In the genomic region with DNA sequence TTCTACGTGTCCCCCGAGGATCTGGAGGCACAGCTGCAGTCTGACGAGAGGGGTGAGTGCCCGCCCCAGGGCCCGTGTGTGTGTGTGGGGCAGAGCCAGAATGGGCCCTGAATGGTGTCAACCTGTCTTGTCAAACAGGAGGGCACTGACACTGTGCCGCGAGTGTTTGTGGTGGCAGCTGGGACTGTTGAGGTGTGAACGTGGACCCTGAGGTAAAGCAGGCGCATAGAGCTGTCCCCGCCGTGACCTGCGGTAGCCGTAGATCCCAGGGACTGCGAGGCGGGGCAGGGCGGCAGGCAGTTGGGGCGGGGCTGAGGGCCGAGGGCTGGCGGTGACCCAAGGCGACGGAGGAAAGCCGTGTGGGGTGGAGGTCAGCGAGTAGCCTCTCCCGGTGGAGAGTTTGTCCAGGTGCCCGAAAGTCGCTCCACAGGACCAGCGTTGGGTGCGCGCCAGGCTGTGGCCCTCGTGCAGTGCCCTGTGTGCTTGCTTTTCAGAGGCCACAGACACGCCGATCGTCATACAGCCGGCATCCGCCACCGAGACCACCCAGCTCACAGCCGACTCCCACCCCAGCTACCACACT, we compare ENCODE assay signal across 18 cellular contexts.
"Had no signal": no experiment of that assay in that cellular context is flagged by ENCODE, and none has a peak within 500 bp of the region (broad histone marks: within the 10 kb centered on the region; RNA-seq: fewer than 3 reads in every experiment).

No MANE protein-coding gene starts in this region.

- H3K27ac Mint-ChIP-seq: activated B cell treated with CpG ODN at 0.5 μM for 24 hours; activated CD8-positive, alpha-beta T cell treated with anti-CD3 and anti-CD28 coated beads for 36 hours; activated naive CD8-positive, alpha-beta T cell treated with anti-CD3 and anti-CD28 coated beads, Interleukin-2, amount 10 ng/mL, durations not matched to agents 7 days and 5 days; activated T-cell treated with anti-CD3 and anti-CD28 coated beads, Interleukin-2, amount 50 U/mL, for 72 hours; dendritic cell treated with granulocyte-macrophage colony-stimulating factor and Interleukin-4, amounts not matched to agents 40 ng/mL and 50 ng/mL, for 4 days; nephron had no signal

- H3K9me3 ChIP-seq: breast epithelium, psoas muscle, sigmoid colon, thoracic aorta had no signal

- H3K4me1 Mint-ChIP-seq: activated B cell treated with CpG ODN at 0.5 μM for 24 hours; activated naive CD8-positive, alpha-beta T cell treated with anti-CD3 and anti-CD28 coated beads, Interleukin-2, amount 10 ng/mL, durations not matched to agents 7 days and 5 days had no signal

- H3K9me3 Mint-ChIP-seq: activated B cell treated with CpG ODN at 0.5 μM for 24 hours; activated CD8-positive, alpha-beta T cell treated with anti-CD3 and anti-CD28 coated beads for 36 hours; activated naive CD8-positive, alpha-beta T cell treated with anti-CD3 and anti-CD28 coated beads, Interleukin-2, amount 10 ng/mL, durations not matched to agents 7 days and 5 days; activated T-cell treated with anti-CD3 and anti-CD28 coated beads, Interleukin-2, amount 50 U/mL, for 72 hours; dendritic cell treated with granulocyte-macrophage colony-stimulating factor and Interleukin-4, amounts not matched to agents 40 ng/mL and 50 ng/mL, for 4 days; nephron had no signal

- H3K4me3 ChIP-seq: breast epithelium, psoas muscle, sigmoid colon, thoracic aorta had no signal

- DNase-seq: activated B cell treated with CpG ODN at 0.5 μM for 24 hours; activated CD4-positive, alpha-beta T cell treated with anti-CD3 and anti-CD28 coated beads for 48 hours; activated CD8-positive, alpha-beta T cell treated with anti-CD3 and anti-CD28 coated beads for 36 hours; activated gamma-delta T cell treated with Interleukin-2 at 50 U/mL for 16 hours; activated naive CD8-positive, alpha-beta T cell treated with anti-CD3 and anti-CD28 coated beads, Interleukin-2, amount 10 ng/mL, durations not matched to agents 7 days and 5 days; activated T-cell treated with anti-CD3 and anti-CD28 coated beads, Interleukin-2, amount 50 U/mL, for 72 hours; effector memory CD4-positive, alpha-beta T cell; foreskin melanocyte; head of caudate nucleus; psoas muscle; sigmoid colon; stimulated activated CD4-positive, alpha-beta T cell treated with anti-CD3 and anti-CD28 coated beads, Interleukin-1b, Interleukin-23, amount 100 ng/mL, for 48 hours; T-helper 2 cell had no signal

- ATAC-seq: activated CD8-positive, alpha-beta T cell treated with anti-CD3 and anti-CD28 coated beads for 36 hours; activated T-cell treated with anti-CD3 and anti-CD28 coated beads, Interleukin-2, amount 50 U/mL, for 72 hours had no signal

- H3K4me3 Mint-ChIP-seq: activated B cell treated with CpG ODN at 0.5 μM for 24 hours; activated CD8-positive, alpha-beta T cell treated with anti-CD3 and anti-CD28 coated beads for 36 hours; activated naive CD8-positive, alpha-beta T cell treated with anti-CD3 and anti-CD28 coated beads, Interleukin-2, amount 10 ng/mL, durations not matched to agents 7 days and 5 days; activated T-cell treated with anti-CD3 and anti-CD28 coated beads, Interleukin-2, amount 50 U/mL, for 72 hours; dendritic cell treated with granulocyte-macrophage colony-stimulating factor and Interleukin-4, amounts not matched to agents 40 ng/mL and 50 ng/mL, for 4 days; nephron had no signal

- H3K27ac ChIP-seq: breast epithelium, epithelial cell of prostate, psoas muscle, sigmoid colon, thoracic aorta had no signal

- H3K27me3 ChIP-seq: breast epithelium, sigmoid colon had no signal

- H3K27me3 Mint-ChIP-seq: activated B cell treated with CpG ODN at 0.5 μM for 24 hours; activated CD8-positive, alpha-beta T cell treated with anti-CD3 and anti-CD28 coated beads for 36 hours; activated naive CD8-positive, alpha-beta T cell treated with anti-CD3 and anti-CD28 coated beads, Interleukin-2, amount 10 ng/mL, durations not matched to agents 7 days and 5 days; dendritic cell treated with granulocyte-macrophage colony-stimulating factor and Interleukin-4, amounts not matched to agents 40 ng/mL and 50 ng/mL, for 4 days had no signal

- H3K4me1 ChIP-seq: breast epithelium, sigmoid colon had no signal
